Comparison of ENCODE assay signal across 8 cellular contexts in the genomic region with DNA sequence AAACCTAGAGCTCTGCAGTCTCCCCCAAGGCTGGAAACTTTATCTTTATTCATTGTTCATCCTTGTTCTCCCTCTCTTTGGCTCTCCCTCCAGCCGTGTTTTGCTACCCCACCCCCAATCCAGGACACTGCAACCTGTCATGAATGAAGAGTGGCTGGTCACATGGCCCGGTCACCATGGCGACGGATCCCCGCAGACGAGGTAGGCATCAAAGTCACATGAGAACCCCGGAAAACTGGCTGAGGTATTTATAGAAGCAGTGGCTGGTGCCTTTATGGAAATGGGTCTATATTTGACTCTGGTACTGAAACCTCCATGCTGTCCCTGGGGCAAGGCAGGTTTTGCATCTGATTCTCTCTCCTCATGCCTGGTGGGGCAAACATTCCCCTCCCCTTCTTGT.
A peak's percentile ranks its signal among the peaks of the same experiment; 100 is the strongest.
DNase-seq lines count a peak whose midpoint lies in the region; ATAC-seq lines count a peak whose summit lies in the region.

No MANE protein-coding gene starts in this region.

- peak; percentile 53 for DNase-seq in NCI-H82 (lab: John Stamatoyannopoulos, UW)
- DNase-seq in NCI-H82 treated with DMSO at 0.1 percent for 48 hours (lab: John Stamatoyannopoulos, UW; ENCODE audit: unreplicated experiment): no peak
- DNase-seq in NCI-H510A (lab: John Stamatoyannopoulos, UW): peak; percentile 94
- DNase-seq in cerebellar nuclear complex (lab: John Stamatoyannopoulos, UW): peak; percentile 95 to 97
- peak; percentile 81 for DNase-seq in putamen (ENCODE audit: low spot score)

- no peak for ATAC-seq in GM21423 (IDR thresholded peaks at IDR 0.05; ENCODE audit: unreplicated experiment)
- no peak for ATAC-seq in HG02981 (IDR thresholded peaks at IDR 0.05; ENCODE audit: unreplicated experiment)
- ATAC-seq in GM19351 (IDR thresholded peaks at IDR 0.05; ENCODE audit: unreplicated experiment): no peak
